ENCODE assay signal across 1 cellular context in the genomic region with DNA sequence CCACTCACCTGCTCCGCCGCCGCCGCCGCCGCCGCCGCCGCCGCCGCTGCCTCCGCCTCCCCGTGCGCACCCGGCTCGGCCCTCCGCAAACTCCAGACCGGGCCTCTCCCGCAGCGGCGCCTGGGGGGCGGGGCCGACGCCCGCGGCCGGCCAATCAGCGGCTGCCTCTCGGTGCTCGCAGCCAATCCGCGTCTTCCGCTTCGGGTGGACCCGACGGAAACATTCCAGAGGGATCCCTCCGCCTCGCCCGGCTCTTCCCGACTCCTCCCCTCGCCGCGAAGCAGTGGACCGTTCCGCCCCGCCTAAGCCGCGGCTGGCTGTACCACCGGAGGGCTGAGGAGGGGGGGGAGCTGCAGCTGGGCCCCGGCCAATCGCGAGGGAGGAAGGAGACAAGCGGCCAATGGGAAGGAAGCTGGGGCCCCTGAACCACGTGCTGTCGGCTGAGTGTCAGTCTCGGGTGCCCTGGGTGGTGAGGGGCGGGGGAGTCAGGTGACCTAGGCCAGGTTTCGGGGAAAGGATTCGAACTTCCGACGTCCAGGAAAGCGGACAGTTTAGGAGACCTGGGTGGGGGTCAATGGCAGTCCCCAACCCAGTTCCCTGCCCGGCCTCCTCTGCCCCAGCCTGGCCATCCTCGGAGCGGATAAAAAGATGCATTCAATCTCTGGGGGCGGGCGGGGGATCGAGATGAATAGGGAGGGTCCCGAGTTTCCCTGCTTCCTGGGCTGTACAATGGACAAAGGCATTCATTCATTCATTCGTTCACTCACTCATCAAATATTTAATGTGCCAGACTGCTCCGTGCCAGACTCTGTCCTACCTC.
TF ChIP-seq lines count a peak whose summit lies in the region.

Gene GIPC1, minus strand, starts transcription at position 99 of the 820 bp plus-strand sequence. CDS start 13,151 bp downstream, outside the sequence.

TF ChIP-seq in K562, 482 proteins besides CTCF, POLR2A, EP300 and RAD21 (continued from another document and continues in another):
- TF ChIP-seq ZBTB11 (CRISPR knock-in tag; IDR thresholded peaks at IDR 0.05): peak in 1 of 3 experiments; percentile 75; a peak in 2 of 6 replicates
- no peak for TF ChIP-seq PHB2 (IDR thresholded peaks at IDR 0.05; ENCODE audit: low read depth)
- TF ChIP-seq MAFG (tag; conservative IDR thresholded peaks at IDR 0.05): no peak
- TF ChIP-seq SMARCC2 (IDR thresholded peaks at IDR 0.05; ENCODE audit: low read depth): no peak
- peak; percentile 31 for TF ChIP-seq MEIS2 (IDR thresholded peaks at IDR 0.05; ENCODE audit: partially characterized antibody)
- no peak for TF ChIP-seq HDAC6 (IDR thresholded peaks at IDR 0.05; ENCODE audit: low read depth, low read length)
- no peak for TF ChIP-seq FOXJ3 (CRISPR knock-in tag; IDR thresholded peaks at IDR 0.05)
- TF ChIP-seq SNRNP70 (optimal IDR thresholded peaks at IDR 0.05; ENCODE audit: low read depth, low read length): no peak
- TF ChIP-seq CCNT2 (IDR thresholded peaks at IDR 0.05; ENCODE audit: borderline replicate concordance, extremely low read depth, insufficient read length, low read depth, low read length): peak; percentile 65
- peak; percentile 51; the same call in 1 of the 2 replicates for TF ChIP-seq BCOR (IDR thresholded peaks at IDR 0.05)
- TF ChIP-seq SFPQ (IDR thresholded peaks at IDR 0.05; ENCODE audit: low read depth, low read length): no peak
- no peak for TF ChIP-seq RFX7 (CRISPR knock-in tag; IDR thresholded peaks at IDR 0.05)
- TF ChIP-seq FOXJ2 (tag; IDR thresholded peaks at IDR 0.05): no peak; the same call in 1 of the 2 replicates
- TF ChIP-seq YBX1 (IDR thresholded peaks at IDR 0.05): no peak
- peak; percentile 98 for TF ChIP-seq L3MBTL2 (IDR thresholded peaks at IDR 0.05)
- TF ChIP-seq SMC3 (conservative IDR thresholded peaks at IDR 0.05; ENCODE audit: insufficient read depth, low read depth, low read length): no peak
- TF ChIP-seq NCOA1 (IDR thresholded peaks at IDR 0.05; ENCODE audit: low read depth): 0 out of 2 replicates have a peak, but pooled peaks have one; percentile 23
- TF ChIP-seq NFYB (IDR thresholded peaks at IDR 0.05; ENCODE audit: extremely low read depth, insufficient read length): peak; percentile 80
- TF ChIP-seq ZNF707 (CRISPR knock-in tag; conservative IDR thresholded peaks at IDR 0.05): no peak
- no peak for TF ChIP-seq NR2C1 (IDR thresholded peaks at IDR 0.05)
- TF ChIP-seq NR2C1 (tag; IDR thresholded peaks at IDR 0.05): no peak
- TF ChIP-seq, protein P1, sequence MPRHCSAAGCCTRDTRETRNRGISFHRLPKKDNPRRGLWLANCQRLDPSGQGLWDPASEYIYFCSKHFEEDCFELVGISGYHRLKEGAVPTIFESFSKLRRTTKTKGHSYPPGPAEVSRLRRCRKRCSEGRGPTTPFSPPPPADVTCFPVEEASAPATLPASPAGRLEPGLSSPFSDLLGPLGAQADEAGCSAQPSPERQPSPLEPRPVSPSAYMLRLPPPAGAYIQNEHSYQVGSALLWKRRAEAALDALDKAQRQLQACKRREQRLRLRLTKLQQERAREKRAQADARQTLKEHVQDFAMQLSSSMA (CRISPR knock-in tag; IDR thresholded peaks at IDR 0.05): no peak
- TF ChIP-seq BHLHE40 (IDR thresholded peaks at IDR 0.05; ENCODE audit: low read length): peak; percentile 96
- no peak for TF ChIP-seq NR1H2 (CRISPR knock-in tag; IDR thresholded peaks at IDR 0.05)
- peak; percentile 86 for TF ChIP-seq PCBP1 (IDR thresholded peaks at IDR 0.05; ENCODE audit: low read depth, low read length, poor library complexity, severe bottlenecking)
- TF ChIP-seq ZNF121 (CRISPR knock-in tag; conservative IDR thresholded peaks at IDR 0.05): no peak
- no peak for TF ChIP-seq NKRF (IDR thresholded peaks at IDR 0.05; ENCODE audit: borderline replicate concordance)
- TF ChIP-seq PTBP1 (IDR thresholded peaks at IDR 0.05; ENCODE audit: low read depth, low read length): no peak
- TF ChIP-seq, protein P2, sequence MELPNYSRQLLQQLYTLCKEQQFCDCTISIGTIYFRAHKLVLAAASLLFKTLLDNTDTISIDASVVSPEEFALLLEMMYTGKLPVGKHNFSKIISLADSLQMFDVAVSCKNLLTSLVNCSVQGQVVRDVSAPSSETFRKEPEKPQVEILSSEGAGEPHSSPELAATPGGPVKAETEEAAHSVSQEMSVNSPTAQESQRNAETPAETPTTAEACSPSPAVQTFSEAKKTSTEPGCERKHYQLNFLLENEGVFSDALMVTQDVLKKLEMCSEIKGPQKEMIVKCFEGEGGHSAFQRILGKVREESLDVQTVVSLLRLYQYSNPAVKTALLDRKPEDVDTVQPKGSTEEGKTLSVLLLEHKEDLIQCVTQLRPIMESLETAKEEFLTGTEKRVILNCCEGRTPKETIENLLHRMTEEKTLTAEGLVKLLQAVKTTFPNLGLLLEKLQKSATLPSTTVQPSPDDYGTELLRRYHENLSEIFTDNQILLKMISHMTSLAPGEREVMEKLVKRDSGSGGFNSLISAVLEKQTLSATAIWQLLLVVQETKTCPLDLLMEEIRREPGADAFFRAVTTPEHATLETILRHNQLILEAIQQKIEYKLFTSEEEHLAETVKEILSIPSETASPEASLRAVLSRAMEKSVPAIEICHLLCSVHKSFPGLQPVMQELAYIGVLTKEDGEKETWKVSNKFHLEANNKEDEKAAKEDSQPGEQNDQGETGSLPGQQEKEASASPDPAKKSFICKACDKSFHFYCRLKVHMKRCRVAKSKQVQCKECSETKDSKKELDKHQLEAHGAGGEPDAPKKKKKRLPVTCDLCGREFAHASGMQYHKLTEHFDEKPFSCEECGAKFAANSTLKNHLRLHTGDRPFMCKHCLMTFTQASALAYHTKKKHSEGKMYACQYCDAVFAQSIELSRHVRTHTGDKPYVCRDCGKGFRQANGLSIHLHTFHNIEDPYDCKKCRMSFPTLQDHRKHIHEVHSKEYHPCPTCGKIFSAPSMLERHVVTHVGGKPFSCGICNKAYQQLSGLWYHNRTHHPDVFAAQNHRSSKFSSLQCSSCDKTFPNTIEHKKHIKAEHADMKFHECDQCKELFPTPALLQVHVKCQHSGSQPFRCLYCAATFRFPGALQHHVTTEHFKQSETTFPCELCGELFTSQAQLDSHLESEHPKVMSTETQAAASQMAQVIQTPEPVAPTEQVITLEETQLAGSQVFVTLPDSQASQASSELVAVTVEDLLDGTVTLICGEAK (IDR thresholded peaks at IDR 0.05): peak; percentile 16; the same call in 1 of the 2 replicates
- TF ChIP-seq, protein P2 (CRISPR knock-in tag; IDR thresholded peaks at IDR 0.05): no peak
- TF ChIP-seq, protein P3, sequence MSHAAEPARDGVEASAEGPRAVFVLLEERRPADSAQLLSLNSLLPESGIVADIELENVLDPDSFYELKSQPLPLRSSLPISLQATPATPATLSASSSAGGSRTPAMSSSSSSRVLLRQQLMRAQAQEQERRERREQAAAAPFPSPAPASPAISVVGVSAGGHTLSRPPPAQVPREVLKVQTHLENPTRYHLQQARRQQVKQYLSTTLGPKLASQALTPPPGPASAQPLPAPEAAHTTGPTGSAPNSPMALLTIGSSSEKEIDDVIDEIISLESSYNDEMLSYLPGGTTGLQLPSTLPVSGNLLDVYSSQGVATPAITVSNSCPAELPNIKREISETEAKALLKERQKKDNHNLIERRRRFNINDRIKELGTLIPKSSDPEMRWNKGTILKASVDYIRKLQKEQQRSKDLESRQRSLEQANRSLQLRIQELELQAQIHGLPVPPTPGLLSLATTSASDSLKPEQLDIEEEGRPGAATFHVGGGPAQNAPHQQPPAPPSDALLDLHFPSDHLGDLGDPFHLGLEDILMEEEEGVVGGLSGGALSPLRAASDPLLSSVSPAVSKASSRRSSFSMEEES (CRISPR knock-in tag; IDR thresholded peaks at IDR 0.05): peak; percentile 83
- no peak for TF ChIP-seq CAMTA2 (CRISPR knock-in tag; conservative IDR thresholded peaks at IDR 0.05)
- TF ChIP-seq CREBBP (IDR thresholded peaks at IDR 0.05; ENCODE audit: low read depth, low read length): no peak
- TF ChIP-seq SIRT6 (IDR thresholded peaks at IDR 0.05; ENCODE audit: low read depth, low read length): no peak
- TF ChIP-seq ZNF217 (CRISPR knock-in tag; IDR thresholded peaks at IDR 0.05): no peak
- TF ChIP-seq ZKSCAN3 (CRISPR knock-in tag; IDR thresholded peaks at IDR 0.05): no peak
- TF ChIP-seq, protein P4, sequence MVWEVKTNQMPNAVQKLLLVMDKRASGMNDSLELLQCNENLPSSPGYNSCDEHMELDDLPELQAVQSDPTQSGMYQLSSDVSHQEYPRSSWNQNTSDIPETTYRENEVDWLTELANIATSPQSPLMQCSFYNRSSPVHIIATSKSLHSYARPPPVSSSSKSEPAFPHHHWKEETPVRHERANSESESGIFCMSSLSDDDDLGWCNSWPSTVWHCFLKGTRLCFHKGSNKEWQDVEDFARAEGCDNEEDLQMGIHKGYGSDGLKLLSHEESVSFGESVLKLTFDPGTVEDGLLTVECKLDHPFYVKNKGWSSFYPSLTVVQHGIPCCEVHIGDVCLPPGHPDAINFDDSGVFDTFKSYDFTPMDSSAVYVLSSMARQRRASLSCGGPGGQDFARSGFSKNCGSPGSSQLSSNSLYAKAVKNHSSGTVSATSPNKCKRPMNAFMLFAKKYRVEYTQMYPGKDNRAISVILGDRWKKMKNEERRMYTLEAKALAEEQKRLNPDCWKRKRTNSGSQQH (CRISPR knock-in tag; IDR thresholded peaks at IDR 0.05): no peak
